Comparison of ENCODE assay signal across 1 cellular context in the genomic region with DNA sequence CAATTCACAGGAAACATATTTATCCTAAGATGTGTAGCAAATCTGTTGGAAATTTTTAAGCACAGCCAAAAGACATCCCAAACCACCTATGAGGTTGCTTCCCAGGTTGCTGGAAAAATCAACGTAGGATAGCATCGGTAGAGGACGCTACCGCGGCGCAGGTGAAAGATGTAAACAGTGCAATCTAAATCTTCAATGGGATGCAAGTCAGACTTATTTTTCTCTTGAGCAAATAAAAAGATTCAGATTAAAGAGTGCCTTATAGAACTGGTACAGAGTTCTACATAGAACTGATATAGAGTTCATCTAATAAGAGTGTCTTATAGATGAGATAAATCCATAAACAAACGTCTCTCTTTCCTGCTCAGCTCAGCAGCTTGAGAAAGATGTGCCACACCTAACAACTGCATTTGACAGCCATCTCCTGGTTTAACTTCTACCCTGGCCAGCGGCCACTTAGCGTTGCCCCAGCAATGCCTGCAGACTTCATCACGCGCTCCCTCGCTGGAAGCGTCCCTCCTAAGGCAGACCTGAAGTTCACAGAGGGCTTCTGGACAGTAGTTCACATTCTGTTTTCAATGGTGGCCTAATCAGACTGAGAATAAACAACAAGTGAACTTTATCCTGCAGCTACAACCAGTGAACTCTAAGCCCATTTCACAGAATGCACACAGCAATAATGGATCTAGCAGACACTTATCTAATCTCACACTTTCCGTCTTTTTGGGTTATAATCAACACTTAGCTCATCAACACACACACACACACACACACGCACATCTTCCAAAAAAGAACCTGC.
TF ChIP-seq lines count a peak whose summit lies in the region.

No MANE protein-coding gene starts in this region.

TF ChIP-seq in HepG2, 621 proteins besides CTCF, POLR2A, EP300 and RAD21 (continued from another document and continues in another):
- TF ChIP-seq PPARG (CRISPR knock-in tag; conservative IDR thresholded peaks at IDR 0.05) (peak; percentile 42; the same call in 1 of the 2 replicates), CBX5 (CRISPR knock-in tag; IDR thresholded peaks at IDR 0.05; ENCODE audit: borderline replicate concordance) (peak; percentile 31; the same call in 1 of the 2 replicates), RORA (CRISPR knock-in tag; IDR thresholded peaks at IDR 0.05) (no peak), ZBTB3 (CRISPR knock-in tag; IDR thresholded peaks at IDR 0.05; ENCODE audit: borderline replicate concordance, low read depth) (no peak), EEA1 (CRISPR knock-in tag; IDR thresholded peaks at IDR 0.05; ENCODE audit: borderline replicate concordance) (no peak), KDM2A (CRISPR knock-in tag; IDR thresholded peaks at IDR 0.05; ENCODE audit: borderline replicate concordance, low read depth) (peak; percentile 32; the same call in 1 of the 2 replicates), SAP130 (CRISPR knock-in tag; IDR thresholded peaks at IDR 0.05; ENCODE audit: low read depth) (peak; percentile 57; the same call in 1 of the 2 replicates), MAF1 (CRISPR knock-in tag; IDR thresholded peaks at IDR 0.05; ENCODE audit: borderline replicate concordance) (no peak), ZFP41 (CRISPR knock-in tag; IDR thresholded peaks at IDR 0.05; ENCODE audit: borderline replicate concordance) (no peak), ATRX (CRISPR knock-in tag; IDR thresholded peaks at IDR 0.05; ENCODE audit: borderline replicate concordance) (no peak), CSRNP1 (CRISPR knock-in tag; IDR thresholded peaks at IDR 0.05) (peak; percentile 48; the same call in 1 of the 2 replicates), ZNF781 (CRISPR knock-in tag; IDR thresholded peaks at IDR 0.05; ENCODE audit: borderline replicate concordance, not compliant biosample characterization) (no peak), CC2D1A (CRISPR knock-in tag; IDR thresholded peaks at IDR 0.05) (no peak), YEATS2 (CRISPR knock-in tag; IDR thresholded peaks at IDR 0.05; ENCODE audit: borderline replicate concordance) (no peak), NFE2 (CRISPR knock-in tag; IDR thresholded peaks at IDR 0.05) (no peak), CAMTA2 (CRISPR knock-in tag; IDR thresholded peaks at IDR 0.05; ENCODE audit: borderline replicate concordance) (0 out of 2 replicates have a peak, but pooled peaks have one; percentile 57), TCF7 (IDR thresholded peaks at IDR 0.05; ENCODE audit: low read depth) (no peak), GABPB1 (CRISPR knock-in tag; IDR thresholded peaks at IDR 0.05) (0 out of 2 replicates have a peak, but pooled peaks have one; percentile 12), CEBPG (CRISPR knock-in tag; IDR thresholded peaks at IDR 0.05) (peak; percentile 28; the same call in 1 of the 2 replicates), NAIF1 (CRISPR knock-in tag; IDR thresholded peaks at IDR 0.05; ENCODE audit: borderline replicate concordance) (no peak), RFX3 (CRISPR knock-in tag; IDR thresholded peaks at IDR 0.05) (0 out of 2 replicates have a peak, but pooled peaks have one; percentile 18), ZNF564 (CRISPR knock-in tag; IDR thresholded peaks at IDR 0.05) (0 out of 2 replicates have a peak, but pooled peaks have one; percentile 8), SP2 (CRISPR knock-in tag; IDR thresholded peaks at IDR 0.05) (no peak), NFIB (CRISPR knock-in tag; IDR thresholded peaks at IDR 0.05; ENCODE audit: borderline replicate concordance) (no peak), NR2C2 (CRISPR knock-in tag; IDR thresholded peaks at IDR 0.05; ENCODE audit: borderline replicate concordance) (no peak; the same call in 1 of the 2 replicates), ZNF761 (CRISPR knock-in tag; conservative IDR thresholded peaks at IDR 0.05) (0 out of 2 replicates have a peak, but pooled peaks have one; percentile 23), ZBTB7B (CRISPR knock-in tag; IDR thresholded peaks at IDR 0.05) (no peak), GABPA (IDR thresholded peaks at IDR 0.05; ENCODE audit: low read depth, low read length) (no peak), GABPA (CRISPR knock-in tag; IDR thresholded peaks at IDR 0.05; ENCODE audit: low read depth) (no peak), SMAD3 (CRISPR knock-in tag; IDR thresholded peaks at IDR 0.05) (no peak), HHEX (CRISPR knock-in tag; IDR thresholded peaks at IDR 0.05) (no peak), ZNF225 (CRISPR knock-in tag; IDR thresholded peaks at IDR 0.05) (no peak), HMG20A (CRISPR knock-in tag; IDR thresholded peaks at IDR 0.05; ENCODE audit: borderline replicate concordance) (0 out of 2 replicates have a peak, but pooled peaks have one; percentile 9), ZFAT (CRISPR knock-in tag; conservative IDR thresholded peaks at IDR 0.05) (no peak), TERF1 (CRISPR knock-in tag; IDR thresholded peaks at IDR 0.05) (no peak), JARID2 (CRISPR knock-in tag; IDR thresholded peaks at IDR 0.05; ENCODE audit: insufficient replicate concordance) (no peak)
- TF ChIP-seq, protein P1, sequence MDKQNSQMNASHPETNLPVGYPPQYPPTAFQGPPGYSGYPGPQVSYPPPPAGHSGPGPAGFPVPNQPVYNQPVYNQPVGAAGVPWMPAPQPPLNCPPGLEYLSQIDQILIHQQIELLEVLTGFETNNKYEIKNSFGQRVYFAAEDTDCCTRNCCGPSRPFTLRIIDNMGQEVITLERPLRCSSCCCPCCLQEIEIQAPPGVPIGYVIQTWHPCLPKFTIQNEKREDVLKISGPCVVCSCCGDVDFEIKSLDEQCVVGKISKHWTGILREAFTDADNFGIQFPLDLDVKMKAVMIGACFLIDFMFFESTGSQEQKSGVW (CRISPR knock-in tag; IDR thresholded peaks at IDR 0.05; ENCODE audit: borderline replicate concordance), result no peak
- TF ChIP-seq, protein P2, sequence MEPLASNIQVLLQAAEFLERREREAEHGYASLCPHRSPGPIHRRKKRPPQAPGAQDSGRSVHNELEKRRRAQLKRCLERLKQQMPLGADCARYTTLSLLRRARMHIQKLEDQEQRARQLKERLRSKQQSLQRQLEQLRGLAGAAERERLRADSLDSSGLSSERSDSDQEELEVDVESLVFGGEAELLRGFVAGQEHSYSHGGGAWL (CRISPR knock-in tag; IDR thresholded peaks at IDR 0.05), result no peak
- TF ChIP-seq, protein P3, sequence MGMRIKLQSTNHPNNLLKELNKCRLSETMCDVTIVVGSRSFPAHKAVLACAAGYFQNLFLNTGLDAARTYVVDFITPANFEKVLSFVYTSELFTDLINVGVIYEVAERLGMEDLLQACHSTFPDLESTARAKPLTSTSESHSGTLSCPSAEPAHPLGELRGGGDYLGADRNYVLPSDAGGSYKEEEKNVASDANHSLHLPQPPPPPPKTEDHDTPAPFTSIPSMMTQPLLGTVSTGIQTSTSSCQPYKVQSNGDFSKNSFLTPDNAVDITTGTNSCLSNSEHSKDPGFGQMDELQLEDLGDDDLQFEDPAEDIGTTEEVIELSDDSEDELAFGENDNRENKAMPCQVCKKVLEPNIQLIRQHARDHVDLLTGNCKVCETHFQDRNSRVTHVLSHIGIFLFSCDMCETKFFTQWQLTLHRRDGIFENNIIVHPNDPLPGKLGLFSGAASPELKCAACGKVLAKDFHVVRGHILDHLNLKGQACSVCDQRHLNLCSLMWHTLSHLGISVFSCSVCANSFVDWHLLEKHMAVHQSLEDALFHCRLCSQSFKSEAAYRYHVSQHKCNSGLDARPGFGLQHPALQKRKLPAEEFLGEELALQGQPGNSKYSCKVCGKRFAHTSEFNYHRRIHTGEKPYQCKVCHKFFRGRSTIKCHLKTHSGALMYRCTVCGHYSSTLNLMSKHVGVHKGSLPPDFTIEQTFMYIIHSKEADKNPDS (CRISPR knock-in tag; IDR thresholded peaks at IDR 0.05), result peak; percentile 74; the same call in 1 of the 2 replicates
- TF ChIP-seq, protein P4, sequence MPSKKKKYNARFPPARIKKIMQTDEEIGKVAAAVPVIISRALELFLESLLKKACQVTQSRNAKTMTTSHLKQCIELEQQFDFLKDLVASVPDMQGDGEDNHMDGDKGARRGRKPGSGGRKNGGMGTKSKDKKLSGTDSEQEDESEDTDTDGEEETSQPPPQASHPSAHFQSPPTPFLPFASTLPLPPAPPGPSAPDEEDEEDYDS (CRISPR knock-in tag; IDR thresholded peaks at IDR 0.05), result peak; percentile 58
- TF ChIP-seq, protein P5, sequence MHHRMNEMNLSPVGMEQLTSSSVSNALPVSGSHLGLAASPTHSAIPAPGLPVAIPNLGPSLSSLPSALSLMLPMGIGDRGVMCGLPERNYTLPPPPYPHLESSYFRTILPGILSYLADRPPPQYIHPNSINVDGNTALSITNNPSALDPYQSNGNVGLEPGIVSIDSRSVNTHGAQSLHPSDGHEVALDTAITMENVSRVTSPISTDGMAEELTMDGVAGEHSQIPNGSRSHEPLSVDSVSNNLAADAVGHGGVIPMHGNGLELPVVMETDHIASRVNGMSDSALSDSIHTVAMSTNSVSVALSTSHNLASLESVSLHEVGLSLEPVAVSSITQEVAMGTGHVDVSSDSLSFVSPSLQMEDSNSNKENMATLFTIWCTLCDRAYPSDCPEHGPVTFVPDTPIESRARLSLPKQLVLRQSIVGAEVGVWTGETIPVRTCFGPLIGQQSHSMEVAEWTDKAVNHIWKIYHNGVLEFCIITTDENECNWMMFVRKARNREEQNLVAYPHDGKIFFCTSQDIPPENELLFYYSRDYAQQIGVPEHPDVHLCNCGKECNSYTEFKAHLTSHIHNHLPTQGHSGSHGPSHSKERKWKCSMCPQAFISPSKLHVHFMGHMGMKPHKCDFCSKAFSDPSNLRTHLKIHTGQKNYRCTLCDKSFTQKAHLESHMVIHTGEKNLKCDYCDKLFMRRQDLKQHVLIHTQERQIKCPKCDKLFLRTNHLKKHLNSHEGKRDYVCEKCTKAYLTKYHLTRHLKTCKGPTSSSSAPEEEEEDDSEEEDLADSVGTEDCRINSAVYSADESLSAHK (CRISPR knock-in tag; IDR thresholded peaks at IDR 0.05; ENCODE audit: borderline replicate concordance), result no peak
- TF ChIP-seq, protein P6, sequence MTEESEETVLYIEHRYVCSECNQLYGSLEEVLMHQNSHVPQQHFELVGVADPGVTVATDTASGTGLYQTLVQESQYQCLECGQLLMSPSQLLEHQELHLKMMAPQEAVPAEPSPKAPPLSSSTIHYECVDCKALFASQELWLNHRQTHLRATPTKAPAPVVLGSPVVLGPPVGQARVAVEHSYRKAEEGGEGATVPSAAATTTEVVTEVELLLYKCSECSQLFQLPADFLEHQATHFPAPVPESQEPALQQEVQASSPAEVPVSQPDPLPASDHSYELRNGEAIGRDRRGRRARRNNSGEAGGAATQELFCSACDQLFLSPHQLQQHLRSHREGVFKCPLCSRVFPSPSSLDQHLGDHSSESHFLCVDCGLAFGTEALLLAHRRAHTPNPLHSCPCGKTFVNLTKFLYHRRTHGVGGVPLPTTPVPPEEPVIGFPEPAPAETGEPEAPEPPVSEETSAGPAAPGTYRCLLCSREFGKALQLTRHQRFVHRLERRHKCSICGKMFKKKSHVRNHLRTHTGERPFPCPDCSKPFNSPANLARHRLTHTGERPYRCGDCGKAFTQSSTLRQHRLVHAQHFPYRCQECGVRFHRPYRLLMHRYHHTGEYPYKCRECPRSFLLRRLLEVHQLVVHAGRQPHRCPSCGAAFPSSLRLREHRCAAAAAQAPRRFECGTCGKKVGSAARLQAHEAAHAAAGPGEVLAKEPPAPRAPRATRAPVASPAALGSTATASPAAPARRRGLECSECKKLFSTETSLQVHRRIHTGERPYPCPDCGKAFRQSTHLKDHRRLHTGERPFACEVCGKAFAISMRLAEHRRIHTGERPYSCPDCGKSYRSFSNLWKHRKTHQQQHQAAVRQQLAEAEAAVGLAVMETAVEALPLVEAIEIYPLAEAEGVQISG (CRISPR knock-in tag; IDR thresholded peaks at IDR 0.05), result peak; percentile 40; the same call in 1 of the 2 replicates
